19 cellular contexts compared by ENCODE assay signal in genomic region chr13:74869846-74870245, GRCh38.
A peak's percentile ranks its signal among the peaks of the same experiment; 100 is the strongest.
DNase-seq lines count a peak whose midpoint lies in the region; ATAC-seq, FAIRE-seq and TF ChIP-seq lines count a peak whose summit lies in the region.
"Had no signal": no experiment of that assay in that cellular context is flagged by ENCODE, and none has a peak within 500 bp of the region (broad histone marks: within the 10 kb centered on the region; RNA-seq: fewer than 3 reads in every experiment).

No MANE protein-coding gene starts in this region.

- H3K36me3 ChIP-seq in right lobe of liver (no peaks in the 10 kb centered on the region), HepG2 (replicated peaks in 1 of 2; ENCODE audit: control insufficient read depth in 1 of 2, insufficient read depth in 2 of 2, low read length in 2 of 2) (no peaks in the 10 kb centered on the region), astrocyte (ENCODE audit: insufficient read depth, low read length) (no peaks in the 10 kb centered on the region), GM23338 (ENCODE audit: insufficient read depth) (no peaks in the 10 kb centered on the region)

- no peaks in the 10 kb centered on the region for H3K4me1 Mint-ChIP-seq in astrocyte (ENCODE audit: low read depth, unreplicated experiment)
- H3K4me1 Mint-ChIP-seq in GM23338, result no peaks in the 10 kb centered on the region

- H3K9me3 Mint-ChIP-seq in astrocyte (ENCODE audit: unreplicated experiment) (peaks cover 11% of the 10 kb centered on the region), GM23338 (peaks cover 15% of the 10 kb centered on the region; the same call in 2 of the 3 replicates)

- H4K20me1 ChIP-seq in HepG2 (ENCODE audit: insufficient read depth, low read length), result no peaks in the 10 kb centered on the region
- H4K20me1 ChIP-seq in astrocyte (ENCODE audit: insufficient read depth, low read length), result no peaks in the 10 kb centered on the region
- H4K20me1 ChIP-seq in GM23338 (replicated peaks; ENCODE audit: insufficient read depth), result no peaks in the 10 kb centered on the region

- no peaks in the 10 kb centered on the region for H3K9me2 ChIP-seq in GM23338 (ENCODE audit: insufficient read depth)

- H3K27me3 ChIP-seq in right lobe of liver (no peaks in the 10 kb centered on the region), HepG2 (ENCODE audit: control insufficient read depth in 1 of 2, insufficient read depth in 2 of 2, low read length in 2 of 2) (no peaks in the 10 kb centered on the region), astrocyte (ENCODE audit: insufficient read depth, low read length) (no peaks in the 10 kb centered on the region), GM23338 (ENCODE audit: insufficient read depth) (no peaks in the 10 kb centered on the region)

- CTCF ChIA-PET in HepG2 (lab: Yijun Ruan, JAX; ENCODE audit: low intra/inter-chr PET ratio, low total read pairs), result no interaction called here

- H3K4me2 ChIP-seq in HepG2 (ENCODE audit: low read depth, low read length) (no peak overlapping the region), astrocyte (ENCODE audit: low read length) (no peak overlapping the region), GM23338 (no peak overlapping the region)

- BruUV-seq in HepG2 (replicated peaks; lab: Mats Ljungman, UMichigan), result no TSS peak

- H3K27me3 Mint-ChIP-seq in astrocyte (ENCODE audit: low read depth, unreplicated experiment) (no peaks in the 10 kb centered on the region), GM23338 (ENCODE audit: insufficient read depth, low read depth, poor library complexity) (no peaks in the 10 kb centered on the region)

- intact Hi-C loops in right lobe of liver (cut with DNase I), result no loop called here
- intact Hi-C loops in HepG2 (cut with micrococcal nuclease; ENCODE audit: unreplicated experiment), result no loop called here

- H2AFZ ChIP-seq in HepG2 (ENCODE audit: low read length), result no peak overlapping the region
- no peak overlapping the region for H2AFZ ChIP-seq in astrocyte (ENCODE audit: low read depth, low read length)
- no peak overlapping the region for H2AFZ ChIP-seq in GM23338

- no peaks in the 10 kb centered on the region for H3F3A ChIP-seq in GM23338 (replicated peaks; ENCODE audit: low read depth)

- in situ Hi-C loops in HepG2 (cut with HindIII; ENCODE audit: extremely low pct_ligation_motif_present, low pct_unique_long_range_greater_than_20kb), result no loop called here

- TF ChIP-seq EP300 in HepG2 (IDR thresholded peaks at IDR 0.05; ENCODE audit: low read depth in 2 of 2, low read length in 2 of 2), result no peak
- TF ChIP-seq EP300 in HepG2 (CRISPR knock-in tag; IDR thresholded peaks at IDR 0.05; ENCODE audit: borderline replicate concordance), result no peak

- no peak for FAIRE-seq in HepG2 (lab: Jason Lieb, UNC)
- no peak for FAIRE-seq in astrocyte (lab: Jason Lieb, UNC)
- FAIRE-seq: G401.6, GM12891, RCC 7860 had no signal

- H3K4me1 ChIP-seq in right lobe of liver (no peaks in the 10 kb centered on the region), HepG2 (ENCODE audit: insufficient read depth, low read length) (no peaks in the 10 kb centered on the region), astrocyte (ENCODE audit: insufficient read depth, low read length) (no peaks in the 10 kb centered on the region), GM23338 (ENCODE audit: insufficient read depth) (no peaks in the 10 kb centered on the region)
- H3K4me1 ChIP-seq: Caco-2 had no signal

- no peak overlapping the region for H3K4me3 Mint-ChIP-seq in astrocyte (ENCODE audit: unreplicated experiment)
- H3K4me3 Mint-ChIP-seq in GM23338, result no peak overlapping the region
- H3K4me3 Mint-ChIP-seq: HFFc6 had no signal

- H3K4me3 ChIP-seq in right lobe of liver (no peak overlapping the region), HepG2 (replicated peaks in 1 of 3; ENCODE audit: insufficient read depth in 1 of 3, low read depth in 2 of 3, low read length in 3 of 3) (no peak overlapping the region), astrocyte (ENCODE audit: insufficient read depth, low read depth, low read length) (no peak overlapping the region), GM23338 (no peak overlapping the region)

- H3K9ac ChIP-seq in HepG2 (ENCODE audit: insufficient read depth, low read depth, low read length), result no peak overlapping the region
- no peak overlapping the region for H3K9ac ChIP-seq in astrocyte (ENCODE audit: low read length)

- TF ChIP-seq POLR2A in right lobe of liver (IDR thresholded peaks at IDR 0.05), result no peak
- TF ChIP-seq POLR2A in HepG2 (IDR thresholded peaks at IDR 0.05; ENCODE audit: insufficient read depth in 1 of 2, low read depth in 2 of 2, low read length in 2 of 2), result no peak

- H3K9me3 ChIP-seq in right lobe of liver, result no peaks in the 10 kb centered on the region
- peaks cover 42% of the 10 kb centered on the region for H3K9me3 ChIP-seq in HepG2 (ENCODE audit: low read length)
- no peaks in the 10 kb centered on the region for H3K9me3 ChIP-seq in astrocyte (ENCODE audit: insufficient read depth, low read depth, low read length)

- WGBS in right lobe of liver (ENCODE audit: insufficient coverage, low coverage, low lambda C conversion rate, missing lambda C conversion rate), result 45% methylated on average over 2 of the region's 2 CpGs
- WGBS in HepG2 (ENCODE audit: low lambda C conversion rate), result 3% methylated on average over 2 of the region's 2 CpGs

- TF ChIP-seq RAD21 in HepG2 (CRISPR knock-in tag; IDR thresholded peaks at IDR 0.05), result no peak

- H3K79me2 ChIP-seq in HepG2 (ENCODE audit: insufficient read depth, low read length) (no peaks in the 10 kb centered on the region), astrocyte (ENCODE audit: insufficient read depth, low read length) (no peaks in the 10 kb centered on the region), GM23338 (replicated peaks; ENCODE audit: insufficient read depth) (no peaks in the 10 kb centered on the region)

- no peak overlapping the region for H3K27ac ChIP-seq in right lobe of liver
- H3K27ac ChIP-seq in HepG2 (ENCODE audit: extremely low read length, insufficient read depth, low read length), result no peak overlapping the region
- no peak overlapping the region for H3K27ac ChIP-seq in astrocyte (ENCODE audit: low read depth, low read length)
- peak overlapping the region; percentile 46 for H3K27ac ChIP-seq in epithelial cell of prostate
- H3K27ac ChIP-seq in GM23338 (ENCODE audit: low read depth), result no peak overlapping the region
- H3K27ac ChIP-seq: C4-2B had no signal

- POLR2A ChIA-PET in HepG2 (lab: Yijun Ruan, JAX), result no interaction called here

- H3K36me3 Mint-ChIP-seq in astrocyte (ENCODE audit: low read depth, unreplicated experiment) (no peaks in the 10 kb centered on the region), GM23338 (ENCODE audit: low read depth) (peaks cover 5% of the 10 kb centered on the region; the same call in 2 of the 3 replicates)

- TF ChIP-seq CTCF in right lobe of liver (IDR thresholded peaks at IDR 0.05) (no peak), HepG2 (CRISPR knock-in tag; IDR thresholded peaks at IDR 0.05) (no peak), astrocyte (IDR thresholded peaks at IDR 0.05; ENCODE audit: insufficient read depth, low read depth, low read length) (no peak), GM23338 (conservative IDR thresholded peaks at IDR 0.05; ENCODE audit: low read depth in 2 of 2) (no peak)

- ATAC-seq in right lobe of liver (peak in 3 of 4 donors; percentile 27 to 68 (median 66)), HepG2 (no peak), GM23338 (no peak), GM18517 (IDR thresholded peaks at IDR 0.05; ENCODE audit: unreplicated experiment) (no peak)

- H3K27ac Mint-ChIP-seq in astrocyte (ENCODE audit: unreplicated experiment) (no peak overlapping the region), GM23338 (no peak overlapping the region)
- H3K27ac Mint-ChIP-seq: HFFc6 had no signal

- no peak for DNase-seq in right lobe of liver
- no peak for DNase-seq in HepG2 (ENCODE audit: low spot score)
- peak; percentile 18 for DNase-seq in astrocyte (ENCODE audit: low read depth)
- no peak for DNase-seq in epithelial cell of prostate (ENCODE audit: low read depth, low spot score)
- no peak for DNase-seq in GM23338 (ENCODE audit: low spot score)
- no peak for DNase-seq in T-helper 9 cell
- no peak for DNase-seq in activated CD8-positive, alpha-beta memory T cell treated with anti-CD3 and anti-CD28 coated beads, Interleukin-2, amount 50 U/mL, for 48 hours
- DNase-seq: Caco-2, GOT3, HFFc6, NCI-H1930, NCI-H2171, NCI-H510A treated with DMSO at 0.1 percent for 48 hours, SIG-M5 had no signal

TF ChIP-seq in HepG2, 621 proteins besides CTCF, POLR2A, EP300 and RAD21 (continues in another document):
- TF ChIP-seq PHF5A (CRISPR knock-in tag; IDR thresholded peaks at IDR 0.05; ENCODE audit: low read depth, unreplicated experiment) (no peak), HINFP (CRISPR knock-in tag; IDR thresholded peaks at IDR 0.05; ENCODE audit: low read depth) (no peak), ZSCAN9 (CRISPR knock-in tag; IDR thresholded peaks at IDR 0.05; ENCODE audit: borderline replicate concordance) (no peak), SETDB1 (CRISPR knock-in tag; IDR thresholded peaks at IDR 0.05; ENCODE audit: borderline replicate concordance) (no peak)

TF ChIP-seq in GM23338, 12 proteins besides CTCF, POLR2A, EP300 and RAD21 (continues in another document):
- TF ChIP-seq ETS1 (IDR thresholded peaks at IDR 0.05), result no peak

Comparison
In these comparisons a context has a peak if more than half of its experiments do, and no peak if none do; other contexts are left out.
1. ATAC-seq: peak in right lobe of liver (3 of 4); none in HepG2 (single experiment), GM23338 (single experiment) and GM18517 (single experiment).